ENCODE assay signal across 29 cellular contexts in genomic region chr4:91426725-91427124, GRCh38.
"Had no signal": no experiment of that assay in that cellular context is flagged by ENCODE, and none has a peak within 500 bp of the region (broad histone marks: within the 10 kb centered on the region; RNA-seq: fewer than 3 reads in every experiment).

No MANE protein-coding gene starts in this region.

- H3K4me3 ChIP-seq: ascending aorta, breast epithelium, gastrocnemius medialis, heart left ventricle had no signal

- H3K27ac Mint-ChIP-seq: activated CD4-positive, alpha-beta memory T cell treated with anti-CD3 and anti-CD28 coated beads, Interleukin-2, amount 10 ng/mL, durations not matched to agents 7 days and 5 days; activated CD4-positive, alpha-beta T cell treated with anti-CD3 and anti-CD28 coated beads for 36 hours; activated CD4-positive, alpha-beta T cell treated with anti-CD3 and anti-CD28 coated beads, Interleukin-2, amount 10 ng/mL, durations not matched to agents 7 days and 5 days; activated naive CD4-positive, alpha-beta T cell treated with anti-CD3 and anti-CD28 coated beads, Interleukin-2, amount 10 ng/mL, durations not matched to agents 7 days and 5 days; activated naive CD4-positive, alpha-beta T cell treated with anti-CD3 and anti-CD28 coated beads, Interleukin-2, amount 50 U/mL, for 72 hours; activated naive CD8-positive, alpha-beta T cell treated with anti-CD3 and anti-CD28 coated beads, Interleukin-2, amount 10 ng/mL, durations not matched to agents 7 days and 5 days; activated T-cell treated with anti-CD3 and anti-CD28 coated beads, Interleukin-2, amount 50 U/mL, for 24 hours; activated T-cell treated with anti-CD3 and anti-CD28 coated beads, Interleukin-2, amount 50 U/mL, for 72 hours; brain; effector memory CD8-positive, alpha-beta T cell; T-cell; T-helper 1 cell treated with Interleukin-12 subunit alpha and Interleukin-12 subunit beta and Interleukin-4 antibody, amounts not matched to agents 30 μg/mL and 1 μg/mL, for 36 hours had no signal

- H3K27me3 ChIP-seq: ascending aorta, breast epithelium, gastrocnemius medialis, heart left ventricle had no signal

- DNase-seq: activated CD4-positive, alpha-beta memory T cell treated with anti-CD3 and anti-CD28 coated beads, Interleukin-2, amount 10 ng/mL, durations not matched to agents 7 days and 5 days; activated CD4-positive, alpha-beta T cell treated with anti-CD3 and anti-CD28 coated beads for 36 hours; activated CD4-positive, alpha-beta T cell treated with anti-CD3 and anti-CD28 coated beads, Interleukin-2, amount 10 ng/mL, durations not matched to agents 7 days and 5 days; activated CD4-positive, alpha-beta T cell treated with anti-CD3 and anti-CD28 coated beads, Interleukin-2, amount 50 U/mL, for 4 hours; activated CD4-positive, CD25-positive, alpha-beta regulatory T cell; activated CD4-positive, CD25-positive, alpha-beta regulatory T cell treated with anti-CD3 and anti-CD28 coated beads, Interleukin-2, amount 50 U/mL, for 72 hours; activated CD8-positive, alpha-beta memory T cell treated with anti-CD3 and anti-CD28 coated beads, Interleukin-2, amount 50 U/mL, for 48 hours; activated gamma-delta T cell; activated naive CD4-positive, alpha-beta T cell; activated naive CD4-positive, alpha-beta T cell treated with anti-CD3 and anti-CD28 coated beads, Interleukin-2, amount 10 ng/mL, durations not matched to agents 7 days and 5 days; activated naive CD8-positive, alpha-beta T cell treated with anti-CD3 and anti-CD28 coated beads, Interleukin-2, amount 10 ng/mL, durations not matched to agents 7 days and 5 days; activated T-cell treated with anti-CD3 and anti-CD28 coated beads for 4 hours; activated T-cell treated with anti-CD3 and anti-CD28 coated beads, Interleukin-2, amount 50 U/mL, for 24 hours; activated T-cell treated with anti-CD3 and anti-CD28 coated beads, Interleukin-2, amount 50 U/mL, for 72 hours; cortex of kidney; dermis blood vessel endothelial cell; effector CD4-positive, alpha-beta T cell; effector memory CD8-positive, alpha-beta T cell; foreskin fibroblast; gastrocnemius medialis; glutamatergic neuron; heart left ventricle; T-cell had no signal

- H3K36me3 Mint-ChIP-seq: activated naive CD4-positive, alpha-beta T cell treated with anti-CD3 and anti-CD28 coated beads, Interleukin-2, amount 10 ng/mL, durations not matched to agents 7 days and 5 days; activated naive CD4-positive, alpha-beta T cell treated with anti-CD3 and anti-CD28 coated beads, Interleukin-2, amount 50 U/mL, for 72 hours; activated naive CD8-positive, alpha-beta T cell treated with anti-CD3 and anti-CD28 coated beads, Interleukin-2, amount 10 ng/mL, durations not matched to agents 7 days and 5 days; brain; T-cell had no signal

- H3K27ac ChIP-seq: ascending aorta, breast epithelium, gastrocnemius medialis, heart left ventricle had no signal

- H3K9me3 ChIP-seq: ascending aorta, gastrocnemius medialis had no signal

- H3K4me1 ChIP-seq: ascending aorta, breast epithelium, gastrocnemius medialis, heart left ventricle had no signal

- H3K27me3 Mint-ChIP-seq: activated CD4-positive, alpha-beta memory T cell treated with anti-CD3 and anti-CD28 coated beads, Interleukin-2, amount 10 ng/mL, durations not matched to agents 7 days and 5 days; activated CD4-positive, alpha-beta T cell treated with anti-CD3 and anti-CD28 coated beads for 36 hours; activated CD4-positive, alpha-beta T cell treated with anti-CD3 and anti-CD28 coated beads, Interleukin-2, amount 10 ng/mL, durations not matched to agents 7 days and 5 days; activated naive CD4-positive, alpha-beta T cell treated with anti-CD3 and anti-CD28 coated beads, Interleukin-2, amount 10 ng/mL, durations not matched to agents 7 days and 5 days; activated naive CD8-positive, alpha-beta T cell treated with anti-CD3 and anti-CD28 coated beads, Interleukin-2, amount 10 ng/mL, durations not matched to agents 7 days and 5 days; activated T-cell treated with anti-CD3 and anti-CD28 coated beads, Interleukin-2, amount 50 U/mL, for 24 hours; brain; central memory CD8-positive, alpha-beta T cell; effector memory CD8-positive, alpha-beta T cell; T-cell had no signal

- H3K36me3 ChIP-seq: ascending aorta, breast epithelium, gastrocnemius medialis, heart left ventricle had no signal

- H3K4me3 Mint-ChIP-seq: activated CD4-positive, alpha-beta memory T cell treated with anti-CD3 and anti-CD28 coated beads, Interleukin-2, amount 10 ng/mL, durations not matched to agents 7 days and 5 days; activated CD4-positive, alpha-beta T cell treated with anti-CD3 and anti-CD28 coated beads for 36 hours; activated CD4-positive, alpha-beta T cell treated with anti-CD3 and anti-CD28 coated beads, Interleukin-2, amount 10 ng/mL, durations not matched to agents 7 days and 5 days; activated naive CD4-positive, alpha-beta T cell treated with anti-CD3 and anti-CD28 coated beads, Interleukin-2, amount 10 ng/mL, durations not matched to agents 7 days and 5 days; activated naive CD8-positive, alpha-beta T cell treated with anti-CD3 and anti-CD28 coated beads, Interleukin-2, amount 10 ng/mL, durations not matched to agents 7 days and 5 days; activated T-cell treated with anti-CD3 and anti-CD28 coated beads, Interleukin-2, amount 50 U/mL, for 24 hours; activated T-cell treated with anti-CD3 and anti-CD28 coated beads, Interleukin-2, amount 50 U/mL, for 72 hours; brain; central memory CD8-positive, alpha-beta T cell; effector memory CD8-positive, alpha-beta T cell; T-cell; T-helper 1 cell treated with Interleukin-12 subunit alpha and Interleukin-12 subunit beta and Interleukin-4 antibody, amounts not matched to agents 30 μg/mL and 1 μg/mL, for 36 hours had no signal

- ATAC-seq: activated CD4-positive, alpha-beta T cell treated with anti-CD3 and anti-CD28 coated beads for 36 hours; activated naive CD4-positive, alpha-beta T cell treated with anti-CD3 and anti-CD28 coated beads, Interleukin-2, amount 50 U/mL, for 72 hours; activated T-cell treated with anti-CD3 and anti-CD28 coated beads, Interleukin-2, amount 50 U/mL, for 72 hours; effector memory CD8-positive, alpha-beta T cell; gastrocnemius medialis; heart left ventricle; T-cell had no signal

- H3K4me1 Mint-ChIP-seq: activated CD4-positive, alpha-beta memory T cell treated with anti-CD3 and anti-CD28 coated beads, Interleukin-2, amount 10 ng/mL, durations not matched to agents 7 days and 5 days; activated CD4-positive, alpha-beta T cell treated with anti-CD3 and anti-CD28 coated beads for 36 hours; activated CD4-positive, alpha-beta T cell treated with anti-CD3 and anti-CD28 coated beads, Interleukin-2, amount 10 ng/mL, durations not matched to agents 7 days and 5 days; activated naive CD4-positive, alpha-beta T cell treated with anti-CD3 and anti-CD28 coated beads, Interleukin-2, amount 10 ng/mL, durations not matched to agents 7 days and 5 days; activated naive CD8-positive, alpha-beta T cell treated with anti-CD3 and anti-CD28 coated beads, Interleukin-2, amount 10 ng/mL, durations not matched to agents 7 days and 5 days; brain; central memory CD8-positive, alpha-beta T cell; T-cell had no signal
